Comparison of ENCODE assay signal across 12 cellular contexts in the genomic region with DNA sequence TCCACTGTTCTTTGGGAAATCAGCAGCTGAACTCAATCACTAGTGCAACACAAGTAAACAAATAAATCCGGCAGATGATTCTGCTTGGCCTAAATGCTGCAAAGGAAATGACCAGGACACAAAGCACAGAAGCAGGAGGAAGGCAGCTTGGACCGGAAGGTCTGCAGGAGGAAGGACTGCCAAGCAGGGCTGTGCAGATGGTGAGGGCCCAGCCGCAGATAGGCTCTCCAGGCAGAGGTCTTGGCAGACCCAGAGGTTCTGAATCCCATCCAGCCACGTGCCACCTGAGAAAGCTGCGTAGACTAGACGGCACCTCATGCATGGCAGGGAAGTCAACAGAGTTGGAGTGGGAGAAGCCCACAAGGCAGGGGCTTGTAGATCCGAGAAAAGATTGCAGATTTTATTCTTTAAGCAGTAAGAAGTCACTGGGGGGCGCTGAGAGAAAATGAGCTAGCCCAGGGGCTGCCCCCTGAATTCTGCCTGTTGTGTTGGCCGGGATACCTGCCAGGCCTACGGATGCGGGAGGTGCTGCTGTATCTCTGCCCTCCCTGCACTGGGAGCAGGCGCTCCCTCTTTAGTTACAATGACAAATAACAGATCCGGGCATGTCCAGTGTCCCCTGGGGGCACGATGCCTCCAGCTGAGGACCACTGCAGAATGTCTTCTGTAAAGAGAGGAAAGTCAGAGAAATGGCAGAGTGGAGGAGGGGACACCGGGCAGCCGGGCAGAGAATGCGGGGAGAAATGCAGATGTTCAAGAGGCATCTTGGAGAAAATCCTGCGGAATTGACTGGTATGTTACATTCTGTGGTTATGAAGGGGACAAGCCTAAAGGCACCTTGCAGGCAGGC.
A peak's percentile ranks its signal among the peaks of the same experiment; 100 is the strongest.
DNase-seq lines count a peak whose midpoint lies in the region; ATAC-seq and TF ChIP-seq lines count a peak whose summit lies in the region.
"Had no signal": no experiment of that assay in that cellular context is flagged by ENCODE, and none has a peak within 500 bp of the region (broad histone marks: within the 10 kb centered on the region; RNA-seq: fewer than 3 reads in every experiment).

No MANE protein-coding gene starts in this region.

- no peak overlapping the region for H4K8ac ChIP-seq in mesendoderm (ENCODE audit: low read depth, low read length)

- peaks cover 12% of the 10 kb centered on the region for H3K4me1 ChIP-seq in NT2/D1 (ENCODE audit: insufficient read depth, insufficient read length)
- no peaks in the 10 kb centered on the region for H3K4me1 ChIP-seq in endodermal cell (ENCODE audit: control insufficient read depth, insufficient read depth, low read length)
- peaks cover 3% of the 10 kb centered on the region for H3K4me1 ChIP-seq in mesendoderm (ENCODE audit: control insufficient read depth, low read depth, low read length)

- no peak overlapping the region for H3K4me2 ChIP-seq in mesendoderm (ENCODE audit: low read length)

- 72 to 81% methylated on average over 15 to 18 of the region's 18 CpGs for WGBS in endodermal cell (ENCODE audit: insufficient coverage in 1 of 2, insufficient read length in 1 of 2), 2 experiments
- no CpG with 5 or more reads among the region's 18 CpGs for WGBS in mesendoderm (ENCODE audit: extremely low coverage, insufficient coverage, low lambda C conversion rate)

- H2AK5ac ChIP-seq in mesendoderm (ENCODE audit: low read length): no peak overlapping the region

- H3K4me1 Mint-ChIP-seq in endodermal cell (no peaks in the 10 kb centered on the region), immature natural killer cell (no peaks in the 10 kb centered on the region)
- H3K4me1 Mint-ChIP-seq in stimulated activated effector memory CD8-positive, alpha-beta T cell treated with anti-CD3 and anti-CD28 coated beads, Interleukin-12 subunit alpha, Interleukin-12 subunit beta, amount 100 ng/mL, for 72 hours: no peaks in the 10 kb centered on the region
- H3K4me1 Mint-ChIP-seq: activated B cell treated with CpG ODN at 0.5 μM for 24 hours had no signal

- peak; percentile 4 for DNase-seq in DMS 273 treated with DMSO at 0.1 percent for 48 hours (lab: John Stamatoyannopoulos, UW)
- DNase-seq in NT2/D1 (ENCODE audit: low read depth, low spot score): no peak
- peak; percentile 79 for DNase-seq in endodermal cell
- peak; percentile 44 for DNase-seq in mesendoderm
- no peak for DNase-seq in immature natural killer cell
- DNase-seq in stimulated activated effector memory CD8-positive, alpha-beta T cell treated with anti-CD3 and anti-CD28 coated beads, Interleukin-12 subunit alpha, Interleukin-12 subunit beta, amount 100 ng/mL, for 72 hours (ENCODE audit: low spot score in 2 of 2): no peak
- DNase-seq in SIG-M5 treated with dmso at 0.1 percent for 504 hours (lab: John Stamatoyannopoulos, UW; ENCODE audit: unreplicated experiment): no peak
- DNase-seq: activated B cell treated with CpG ODN at 0.5 μM for 24 hours; activated T-cell treated with anti-CD3 and anti-CD28 coated beads, Interleukin-2, amount 50 U/mL, for 24 hours; nephron progenitor cell; SHP77 treated with DMSO at 0.1 percent for 48 hours had no signal

- no peak overlapping the region for H2BK15ac ChIP-seq in mesendoderm (replicated peaks; ENCODE audit: low read depth)

- H3K4me3 Mint-ChIP-seq in endodermal cell: no peak overlapping the region
- H3K4me3 Mint-ChIP-seq in immature natural killer cell: no peak overlapping the region
- no peak overlapping the region for H3K4me3 Mint-ChIP-seq in stimulated activated effector memory CD8-positive, alpha-beta T cell treated with anti-CD3 and anti-CD28 coated beads, Interleukin-12 subunit alpha, Interleukin-12 subunit beta, amount 100 ng/mL, for 72 hours
- H3K4me3 Mint-ChIP-seq: activated B cell treated with CpG ODN at 0.5 μM for 24 hours; activated T-cell treated with anti-CD3 and anti-CD28 coated beads, Interleukin-2, amount 50 U/mL, for 24 hours; nephron progenitor cell had no signal

- H3K9me3 Mint-ChIP-seq in endodermal cell: no peaks in the 10 kb centered on the region
- no peaks in the 10 kb centered on the region for H3K9me3 Mint-ChIP-seq in immature natural killer cell
- H3K9me3 Mint-ChIP-seq in stimulated activated effector memory CD8-positive, alpha-beta T cell treated with anti-CD3 and anti-CD28 coated beads, Interleukin-12 subunit alpha, Interleukin-12 subunit beta, amount 100 ng/mL, for 72 hours: no peaks in the 10 kb centered on the region
- H3K9me3 Mint-ChIP-seq: activated B cell treated with CpG ODN at 0.5 μM for 24 hours; activated T-cell treated with anti-CD3 and anti-CD28 coated beads, Interleukin-2, amount 50 U/mL, for 24 hours; nephron progenitor cell had no signal

- no peaks in the 10 kb centered on the region for H3K36me3 ChIP-seq in NT2/D1 (ENCODE audit: insufficient read depth, insufficient read length, low read length)
- no peaks in the 10 kb centered on the region for H3K36me3 ChIP-seq in endodermal cell (ENCODE audit: control insufficient read depth, insufficient read depth, low read length)
- no peaks in the 10 kb centered on the region for H3K36me3 ChIP-seq in mesendoderm (ENCODE audit: control insufficient read depth, insufficient read depth, low read length)

- no peak for ATAC-seq in GM21825 (IDR thresholded peaks at IDR 0.05; ENCODE audit: unreplicated experiment)
- ATAC-seq in stimulated activated effector memory CD8-positive, alpha-beta T cell treated with anti-CD3 and anti-CD28 coated beads, Interleukin-12 subunit alpha, Interleukin-12 subunit beta, amount 100 ng/mL, for 72 hours: no peak

- H3K27ac Mint-ChIP-seq in endodermal cell: no peak overlapping the region
- H3K27ac Mint-ChIP-seq in immature natural killer cell: no peak overlapping the region
- H3K27ac Mint-ChIP-seq in stimulated activated effector memory CD8-positive, alpha-beta T cell treated with anti-CD3 and anti-CD28 coated beads, Interleukin-12 subunit alpha, Interleukin-12 subunit beta, amount 100 ng/mL, for 72 hours: no peak overlapping the region
- H3K27ac Mint-ChIP-seq: activated B cell treated with CpG ODN at 0.5 μM for 24 hours; activated T-cell treated with anti-CD3 and anti-CD28 coated beads, Interleukin-2, amount 50 U/mL, for 24 hours; nephron progenitor cell had no signal

- H3K27me3 ChIP-seq in NT2/D1 (ENCODE audit: insufficient read depth, insufficient read length) (no peaks in the 10 kb centered on the region), endodermal cell (ENCODE audit: control insufficient read depth, insufficient read depth, low read length, poor library complexity, severe bottlenecking) (no peaks in the 10 kb centered on the region), mesendoderm (ENCODE audit: insufficient read depth, low read length, poor library complexity) (no peaks in the 10 kb centered on the region)

- no peak overlapping the region for H4K5ac ChIP-seq in mesendoderm (ENCODE audit: low read length)

- H3K4ac ChIP-seq in mesendoderm (ENCODE audit: low read depth, low read length): no peak overlapping the region

- no peak overlapping the region for H2BK120ac ChIP-seq in mesendoderm (ENCODE audit: low read depth, low read length)

- H3K27me3 Mint-ChIP-seq in endodermal cell (ENCODE audit: insufficient read depth) (peaks cover 12% of the 10 kb centered on the region), immature natural killer cell (ENCODE audit: low read depth in 3 of 3) (peaks cover 2 to 6% (median 3%) of the 10 kb centered on the region in 3 donors)

- H3K9ac ChIP-seq in NT2/D1 (ENCODE audit: insufficient read length, low read depth) (peak overlapping the region; percentile 32), endodermal cell (ENCODE audit: extremely low read depth, low read length, poor library complexity, severe bottlenecking) (no peak overlapping the region), mesendoderm (ENCODE audit: low read length) (no peak overlapping the region)

- no peaks in the 10 kb centered on the region for H3K36me3 Mint-ChIP-seq in endodermal cell (ENCODE audit: low read depth)
- H3K36me3 Mint-ChIP-seq in immature natural killer cell: no peaks in the 10 kb centered on the region
- no peaks in the 10 kb centered on the region for H3K36me3 Mint-ChIP-seq in stimulated activated effector memory CD8-positive, alpha-beta T cell treated with anti-CD3 and anti-CD28 coated beads, Interleukin-12 subunit alpha, Interleukin-12 subunit beta, amount 100 ng/mL, for 72 hours

- no peak overlapping the region for H3K18ac ChIP-seq in mesendoderm (ENCODE audit: low read length)

- H3K27ac ChIP-seq in endodermal cell (ENCODE audit: low read depth, low read length) (no peak overlapping the region), mesendoderm (ENCODE audit: low read depth, low read length) (no peak overlapping the region)

- no peak overlapping the region for H2BK5ac ChIP-seq in mesendoderm (ENCODE audit: low read length)

- H3K9me3 ChIP-seq in NT2/D1 (ENCODE audit: insufficient read depth, low read length): no peaks in the 10 kb centered on the region
- H3K9me3 ChIP-seq in endodermal cell (ENCODE audit: control insufficient read depth, low read length): no peaks in the 10 kb centered on the region

- no peaks in the 10 kb centered on the region for H3K79me1 ChIP-seq in mesendoderm (ENCODE audit: low read length)

- H3K23ac ChIP-seq in mesendoderm (ENCODE audit: low read length): no peak overlapping the region

- H3K4me3 ChIP-seq in NT2/D1 (ENCODE audit: insufficient read length, low read depth) (no peak overlapping the region), endodermal cell (ENCODE audit: low read length) (no peak overlapping the region), mesendoderm (ENCODE audit: low read length) (no peak overlapping the region)

- H3K56ac ChIP-seq in mesendoderm (ENCODE audit: low read length): peak overlapping the region; percentile 54

- peak; percentile 34 for TF ChIP-seq CTCF in endodermal cell (conservative IDR thresholded peaks at IDR 0.05)

- no peaks in the 10 kb centered on the region for H3K79me2 ChIP-seq in mesendoderm (ENCODE audit: control insufficient read depth, insufficient read depth, low read length)

Comparison
In these comparisons a context has a peak if more than half of its experiments do, and no peak if none do; other contexts are left out.
1. DNase-seq: peak in DMS 273 treated with DMSO at 0.1 percent for 48 hours (single experiment), endodermal cell (single experiment) and mesendoderm (single experiment); none in NT2/D1 (single experiment), immature natural killer cell (0 of 3), stimulated activated effector memory CD8-positive, alpha-beta T cell treated with anti-CD3 and anti-CD28 coated beads, Interleukin-12 subunit alpha, Interleukin-12 subunit beta, amount 100 ng/mL, for 72 hours (0 of 2) and SIG-M5 treated with dmso at 0.1 percent for 504 hours (single experiment).